8 cellular contexts compared by ENCODE assay signal in the genomic region with DNA sequence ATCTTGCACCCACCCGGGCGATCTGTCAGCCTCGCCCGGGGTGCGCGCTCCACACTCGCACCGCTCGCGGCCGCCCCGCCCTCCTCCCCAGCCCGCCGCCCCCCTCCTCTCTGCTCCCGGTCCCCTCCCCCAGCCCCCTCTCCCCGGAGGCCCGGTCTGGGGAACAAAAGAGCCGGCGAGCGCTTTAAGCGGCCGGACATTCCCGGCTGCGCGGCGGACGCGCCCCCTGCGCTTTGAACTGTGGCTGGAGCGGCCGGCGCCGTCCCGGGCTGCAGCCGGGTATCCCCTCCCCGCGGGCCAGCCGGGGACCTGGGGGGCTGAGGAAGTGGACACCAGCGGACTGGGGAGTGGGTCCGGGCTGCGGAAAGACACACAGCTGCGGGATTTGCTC. TPM values are rescaled to one million over a fixed set of nuclear protein-coding genes. Genes with fewer than 3 reads are reported as not detected.
A peak's percentile ranks its signal among the peaks of the same experiment; 100 is the strongest.
DNase-seq lines count a peak whose midpoint lies in the region; ATAC-seq and TF ChIP-seq lines count a peak whose summit lies in the region.

A gene (minus strand): TSS at position 27 of the 391 bp plus-strand sequence. CDS start 214 bp downstream, outside the sequence.

- H3K36me3 ChIP-seq in muscle layer of duodenum (ENCODE audit: control insufficient read depth in 1 of 2, insufficient read depth in 2 of 2, low read length in 2 of 2): no peaks in the 10 kb centered on the region

- CTCF ChIA-PET in AG04450 (lab: Charles Lee): interaction anchor here (2.2 kb wide), 1 partner anchor 59 kb away, joined by 9 read pairs; no protein-coding TSS in a partner anchor

- no peak for ATAC-seq in GM18511 (IDR thresholded peaks at IDR 0.05; ENCODE audit: unreplicated experiment)

- no peak within 1 kb of the TSS for H3K27ac Mint-ChIP-seq in IgD-negative memory B cell

- peaks cover 48% of the 10 kb centered on the region for H3K27me3 Mint-ChIP-seq in IgD-negative memory B cell

- no peak within 1 kb of the TSS for H3K27ac ChIP-seq in AG04450 (ENCODE audit: low read depth, low read length)
- H3K27ac ChIP-seq in muscle layer of duodenum (ENCODE audit: low read length): no peak within 1 kb of the TSS

- no peaks in the 10 kb centered on the region for H3K9me3 ChIP-seq in AG04450 (ENCODE audit: control insufficient read depth, insufficient read depth, low read length)
- H3K9me3 ChIP-seq in muscle layer of duodenum (ENCODE audit: control insufficient read depth in 1 of 2, low read length in 2 of 2): no peaks in the 10 kb centered on the region

- H3K36me3 Mint-ChIP-seq in IgD-negative memory B cell: no peaks in the 10 kb centered on the region

- H3K4me3 ChIP-seq in AG04450 (ENCODE audit: low read depth, low read length) (peak within 1 kb of the TSS; percentile 53), muscle layer of duodenum (ENCODE audit: low read depth in 1 of 2, low read length in 2 of 2) (peak within 1 kb of the TSS; percentile 42 to 89)

- DNase-seq in AG04450 (ENCODE audit: low read depth, low spot score) (no peak), ecto neural progenitor cell (ENCODE audit: low spot score) (peak; percentile 93), OCI-M1 (lab: John Stamatoyannopoulos, UW) (no peak), dermis blood vessel endothelial cell (no peak), NK-92 (lab: John Stamatoyannopoulos, UW; ENCODE audit: unreplicated experiment) (no peak)

- peaks cover 0 to 17% of the 10 kb centered on the region in 2 donors for H3K4me1 ChIP-seq in muscle layer of duodenum (ENCODE audit: control insufficient read depth in 1 of 2, insufficient read depth in 2 of 2, low read length in 2 of 2)

- H3K4me1 Mint-ChIP-seq in IgD-negative memory B cell: peaks cover 6 to 9% (median 7%) of the 10 kb centered on the region in 3 donors

- peaks cover 60% of the 10 kb centered on the region for H3K27me3 ChIP-seq in AG04450 (ENCODE audit: control insufficient read depth, insufficient read depth, low read length)
- H3K27me3 ChIP-seq in muscle layer of duodenum (ENCODE audit: low read depth, low read length): peaks cover 30% of the 10 kb centered on the region

- POLR2A ChIA-PET in AG04450 (lab: Yijun Ruan, JAX): no interaction called here

- peaks cover 0 to 3% (median 0%) of the 10 kb centered on the region in 3 donors for H3K9me3 Mint-ChIP-seq in IgD-negative memory B cell

- H3K4me3 Mint-ChIP-seq in IgD-negative memory B cell: peak within 1 kb of the TSS; percentile 77 to 89 (median 81)

- TF ChIP-seq CTCF in AG04450 (IDR thresholded peaks at IDR 0.05; ENCODE audit: low read depth, low read length): no peak

RNA-seq across cellular contexts. Expression of the gene that starts here (rescaled TPM):
- polyA plus RNA-seq in AG04450 (2011; rRNA removed): 0.11 and 0.16 TPM in 2 replicates
- polyA minus RNA-seq in AG04450 (2011; rRNA and poly(A)+ RNA removed): 0.18 TPM in 1 of 2 replicates, not detected in the other
- polyA plus RNA-seq in IgD-negative memory B cell: not detected
- total RNA-seq in dermis blood vessel endothelial cell: not detected in 2 replicates
